In the genomic region with DNA sequence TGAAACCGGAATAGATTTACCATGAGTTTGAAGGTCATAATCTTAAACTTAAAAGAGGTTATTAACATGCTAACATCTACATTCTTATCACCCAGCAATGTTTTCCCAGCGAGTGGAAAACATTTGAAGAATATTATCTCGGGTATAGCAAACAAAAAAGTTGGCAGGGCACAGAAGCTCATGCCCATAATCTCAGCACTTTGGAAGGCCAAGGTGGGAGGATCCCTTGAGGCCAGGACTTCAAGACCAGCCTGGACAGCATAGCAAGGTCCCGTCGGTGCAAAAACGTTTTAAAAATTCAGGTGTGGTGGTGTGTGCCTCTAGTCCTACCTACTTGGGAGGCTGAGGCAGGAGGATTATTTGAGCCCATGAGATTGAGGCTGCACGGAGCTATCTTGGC, we compare ENCODE assay signal across 22 cellular contexts.
DNase-seq lines count a peak whose midpoint lies in the region; ATAC-seq, FAIRE-seq and TF ChIP-seq lines count a peak whose summit lies in the region.
"Had no signal": no experiment of that assay in that cellular context is flagged by ENCODE, and none has a peak within 500 bp of the region (broad histone marks: within the 10 kb centered on the region; RNA-seq: fewer than 3 reads in every experiment).

No MANE protein-coding gene starts in this region.

- intact Hi-C loops in HepG2 (cut with micrococcal nuclease; ENCODE audit: unreplicated experiment): no loop called here
- intact Hi-C loops in right lobe of liver (cut with DNase I): no loop called here
- intact Hi-C loops in left colon (cut with DNase I, micrococcal nuclease): no loop called here
- intact Hi-C loops in pancreas (cut with DNase I): no loop called here

- H3K4me3 ChIP-seq in HepG2 (replicated peaks in 1 of 3; ENCODE audit: insufficient read depth in 1 of 3, low read depth in 2 of 3, low read length in 3 of 3): no peak overlapping the region
- no peak overlapping the region for H3K4me3 ChIP-seq in right lobe of liver
- no peak overlapping the region for H3K4me3 ChIP-seq in pancreas
- H3K4me3 ChIP-seq: BLaER1, GM23338 had no signal

- ATAC-seq in HepG2: no peak
- ATAC-seq in right lobe of liver: no peak
- peak; percentile 48 for ATAC-seq in left colon
- peak in 3 of 4 donors; percentile 79 to 97 (median 93) for ATAC-seq in pancreas
- ATAC-seq: CD8-positive, alpha-beta T cell; GM23338; HCT116 had no signal

- no TSS peak for BruUV-seq in HepG2 (replicated peaks; lab: Mats Ljungman, UMichigan)

- no peaks in the 10 kb centered on the region for H3K79me2 ChIP-seq in HepG2 (ENCODE audit: insufficient read depth, low read length)

- TF ChIP-seq POLR2A in HepG2 (IDR thresholded peaks at IDR 0.05; ENCODE audit: insufficient read depth in 1 of 2, low read depth in 2 of 2, low read length in 2 of 2) (no peak), right lobe of liver (IDR thresholded peaks at IDR 0.05) (no peak)

- TF ChIP-seq CTCF in HepG2 (CRISPR knock-in tag; IDR thresholded peaks at IDR 0.05) (no peak), right lobe of liver (IDR thresholded peaks at IDR 0.05) (no peak), pancreas (IDR thresholded peaks at IDR 0.05) (no peak)

- H3K9ac ChIP-seq in HepG2 (ENCODE audit: insufficient read depth, low read depth, low read length): no peak overlapping the region
- H3K9ac ChIP-seq: BLaER1 had no signal

- WGBS in HepG2 (ENCODE audit: low lambda C conversion rate): 74% methylated on average over 7 of the region's 7 CpGs
- whole genome bisulfite sequencing in right lobe of liver (ENCODE audit: insufficient coverage, low coverage, low lambda C conversion rate, missing lambda C conversion rate): 42% methylated on average over 7 of the region's 7 CpGs
- 25 to 29% methylated on average over 7 of the region's 7 CpGs for WGBS in pancreas, 2 donors

- CTCF ChIA-PET in HepG2 (lab: Yijun Ruan, JAX; ENCODE audit: low intra/inter-chr PET ratio, low total read pairs): no interaction called here

- no peak for TF ChIP-seq EP300 in HepG2 (IDR thresholded peaks at IDR 0.05; ENCODE audit: low read depth in 2 of 2, low read length in 2 of 2)
- no peak for TF ChIP-seq EP300 in HepG2 (CRISPR knock-in tag; IDR thresholded peaks at IDR 0.05; ENCODE audit: borderline replicate concordance)

- no peaks in the 10 kb centered on the region for H3K27me3 ChIP-seq in HepG2 (ENCODE audit: control insufficient read depth in 1 of 2, insufficient read depth in 2 of 2, low read length in 2 of 2)
- H3K27me3 ChIP-seq in right lobe of liver: no peaks in the 10 kb centered on the region
- no peaks in the 10 kb centered on the region for H3K27me3 ChIP-seq in pancreas
- H3K27me3 ChIP-seq: BLaER1 had no signal

- H3K4me1 ChIP-seq in HepG2 (ENCODE audit: insufficient read depth, low read length): peaks cover 25% of the 10 kb centered on the region
- no peaks in the 10 kb centered on the region for H3K4me1 ChIP-seq in right lobe of liver
- H3K4me1 ChIP-seq in pancreas: no peaks in the 10 kb centered on the region
- H3K4me1 ChIP-seq: BLaER1 had no signal

- in situ Hi-C loops in HepG2 (cut with HindIII; ENCODE audit: extremely low pct_ligation_motif_present, low pct_unique_long_range_greater_than_20kb): no loop called here

- peaks cover 7% of the 10 kb centered on the region; the same call in 1 of the 2 replicates for H3K9me3 ChIP-seq in HepG2 (ENCODE audit: low read length)
- H3K9me3 ChIP-seq in right lobe of liver: no peaks in the 10 kb centered on the region
- H3K9me3 ChIP-seq in pancreas: no peaks in the 10 kb centered on the region
- H3K9me3 ChIP-seq: BLaER1 had no signal

- H3K27ac ChIP-seq in HepG2 (ENCODE audit: extremely low read length, insufficient read depth, low read length): no peak overlapping the region
- H3K27ac ChIP-seq in right lobe of liver: no peak overlapping the region
- no peak overlapping the region for H3K27ac ChIP-seq in pancreas
- H3K27ac ChIP-seq: 22Rv1, BLaER1, C4-2B had no signal

- no peak for FAIRE-seq in HepG2 (lab: Jason Lieb, UNC)
- no peak for FAIRE-seq in pancreas (lab: Jason Lieb, UNC)
- FAIRE-seq: D721Med, GM12891, GM18507 had no signal

- H3K36me3 ChIP-seq in HepG2 (replicated peaks in 1 of 2; ENCODE audit: control insufficient read depth in 1 of 2, insufficient read depth in 2 of 2, low read length in 2 of 2) (no peaks in the 10 kb centered on the region), right lobe of liver (no peaks in the 10 kb centered on the region), pancreas (no peaks in the 10 kb centered on the region)
- H3K36me3 ChIP-seq: BLaER1 had no signal

- no peak overlapping the region for H3K4me2 ChIP-seq in HepG2 (ENCODE audit: low read depth, low read length)
- H3K4me2 ChIP-seq: BLaER1, GM23338 had no signal

- no peaks in the 10 kb centered on the region for H4K20me1 ChIP-seq in HepG2 (ENCODE audit: insufficient read depth, low read length)
- H4K20me1 ChIP-seq: BLaER1 had no signal

- no peak for TF ChIP-seq RAD21 in HepG2 (CRISPR knock-in tag; IDR thresholded peaks at IDR 0.05)

- DNase-seq in HepG2 (ENCODE audit: low spot score) (peak; percentile 12), right lobe of liver (no peak), left colon (no peak), pancreas (peak in 2 of 6 donors; percentile 8 to 58), DMS79 treated with DMSO at 0.1 percent for 48 hours (lab: John Stamatoyannopoulos, UW) (no peak)
- no peak for DNase-seq in stimulated activated CD4-positive, alpha-beta T cell treated with anti-CD3 and anti-CD28 coated beads, Interleukin-2, amount 100 ng/mL, for 24 hours
- DNase-seq in activated T-cell treated with anti-CD3 and anti-CD28 coated beads, Interleukin-2, amount 50 U/mL, for 48 hours: no peak
- DNase-seq: CD4-positive, CD25-positive, alpha-beta regulatory T cell; CD8-positive, alpha-beta T cell; DMS 273 treated with DMSO at 0.1 percent for 48 hours; DMS79; GF-D8; H9; HFFc6 had no signal

- POLR2A ChIA-PET in HepG2 (lab: Yijun Ruan, JAX): no interaction called here

- H2AFZ ChIP-seq in HepG2 (ENCODE audit: low read length): no peak overlapping the region
- H2AFZ ChIP-seq: GM23338 had no signal

TF ChIP-seq in HepG2, 621 proteins besides CTCF, POLR2A, EP300 and RAD21:
- TF ChIP-seq, protein P1, sequence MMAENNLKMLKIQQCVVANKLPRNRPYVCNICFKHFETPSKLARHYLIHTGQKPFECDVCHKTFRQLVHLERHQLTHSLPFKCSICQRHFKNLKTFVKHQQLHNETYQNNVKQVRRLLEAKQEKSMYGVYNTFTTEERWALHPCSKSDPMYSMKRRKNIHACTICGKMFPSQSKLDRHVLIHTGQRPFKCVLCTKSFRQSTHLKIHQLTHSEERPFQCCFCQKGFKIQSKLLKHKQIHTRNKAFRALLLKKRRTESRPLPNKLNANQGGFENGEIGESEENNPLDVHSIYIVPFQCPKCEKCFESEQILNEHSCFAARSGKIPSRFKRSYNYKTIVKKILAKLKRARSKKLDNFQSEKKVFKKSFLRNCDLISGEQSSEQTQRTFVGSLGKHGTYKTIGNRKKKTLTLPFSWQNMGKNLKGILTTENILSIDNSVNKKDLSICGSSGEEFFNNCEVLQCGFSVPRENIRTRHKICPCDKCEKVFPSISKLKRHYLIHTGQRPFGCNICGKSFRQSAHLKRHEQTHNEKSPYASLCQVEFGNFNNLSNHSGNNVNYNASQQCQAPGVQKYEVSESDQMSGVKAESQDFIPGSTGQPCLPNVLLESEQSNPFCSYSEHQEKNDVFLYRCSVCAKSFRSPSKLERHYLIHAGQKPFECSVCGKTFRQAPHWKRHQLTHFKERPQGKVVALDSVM (CRISPR knock-in tag; IDR thresholded peaks at IDR 0.05): peak; percentile 44; the same call in 1 of the 2 replicates
- no peak for TF ChIP-seq ZNF615 (CRISPR knock-in tag; IDR thresholded peaks at IDR 0.05; ENCODE audit: borderline replicate concordance)
- TF ChIP-seq ZNF121 (CRISPR knock-in tag; IDR thresholded peaks at IDR 0.05): peak; percentile 92
- TF ChIP-seq NFYB (CRISPR knock-in tag; IDR thresholded peaks at IDR 0.05): no peak

Comparison
In these comparisons a context has a peak if more than half of its experiments do, and no peak if none do; other contexts are left out.
1. ATAC-seq: peak in left colon (single experiment) and pancreas (3 of 4); none in HepG2 (single experiment) and right lobe of liver (0 of 4).